Comparison of ENCODE assay signal across 2 cellular contexts in genomic region chr6:109483744-109484075, GRCh38.
TF ChIP-seq lines count a peak whose summit lies in the region.

No MANE protein-coding gene starts in this region.

TF ChIP-seq in IMR-90, 13 proteins besides CTCF, POLR2A, EP300 and RAD21 (continued from another document):
- TF ChIP-seq MAZ (IDR thresholded peaks at IDR 0.05; ENCODE audit: borderline replicate concordance, low read depth, low read length), result no peak
- no peak for TF ChIP-seq RFX5 (IDR thresholded peaks at IDR 0.05; ENCODE audit: low read depth, low read length)
- no peak for TF ChIP-seq CEBPB (IDR thresholded peaks at IDR 0.05; ENCODE audit: low read depth, low read length)
- no peak for TF ChIP-seq USF2 (IDR thresholded peaks at IDR 0.05; ENCODE audit: low read depth, low read length)
- TF ChIP-seq CHD1 (IDR thresholded peaks at IDR 0.05; ENCODE audit: low read depth, low read length), result no peak
- no peak for TF ChIP-seq FOS (IDR thresholded peaks at IDR 0.05; ENCODE audit: low read depth, low read length)
- no peak for TF ChIP-seq BHLHE40 (IDR thresholded peaks at IDR 0.05; ENCODE audit: low read depth, low read length)
- TF ChIP-seq SMC3 (IDR thresholded peaks at IDR 0.05; ENCODE audit: low read depth, low read length), result no peak
- no peak for TF ChIP-seq MAFK (IDR thresholded peaks at IDR 0.05; ENCODE audit: low read depth, low read length)
- no peak for TF ChIP-seq RCOR1 (IDR thresholded peaks at IDR 0.05; ENCODE audit: insufficient replicate concordance, low read length)
- TF ChIP-seq NFE2L2 (IDR thresholded peaks at IDR 0.05; ENCODE audit: low read depth, low read length), result no peak

TF ChIP-seq in HEK293T, 16 proteins besides CTCF, POLR2A, EP300 and RAD21 (continued from another document):
- TF ChIP-seq, protein P1, sequence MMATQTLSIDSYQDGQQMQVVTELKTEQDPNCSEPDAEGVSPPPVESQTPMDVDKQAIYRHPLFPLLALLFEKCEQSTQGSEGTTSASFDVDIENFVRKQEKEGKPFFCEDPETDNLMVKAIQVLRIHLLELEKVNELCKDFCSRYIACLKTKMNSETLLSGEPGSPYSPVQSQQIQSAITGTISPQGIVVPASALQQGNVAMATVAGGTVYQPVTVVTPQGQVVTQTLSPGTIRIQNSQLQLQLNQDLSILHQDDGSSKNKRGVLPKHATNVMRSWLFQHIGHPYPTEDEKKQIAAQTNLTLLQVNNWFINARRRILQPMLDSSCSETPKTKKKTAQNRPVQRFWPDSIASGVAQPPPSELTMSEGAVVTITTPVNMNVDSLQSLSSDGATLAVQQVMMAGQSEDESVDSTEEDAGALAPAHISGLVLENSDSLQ (IDR thresholded peaks at IDR 0.05), result no peak
- no peak for TF ChIP-seq FOXK2 (IDR thresholded peaks at IDR 0.05)
- TF ChIP-seq ZNF384 (IDR thresholded peaks at IDR 0.05), result no peak
- no peak for TF ChIP-seq CTBP1 (IDR thresholded peaks at IDR 0.05; ENCODE audit: borderline replicate concordance)
- no peak for TF ChIP-seq SUZ12 (IDR thresholded peaks at IDR 0.05)
- TF ChIP-seq NFRKB (IDR thresholded peaks at IDR 0.05), result no peak
TF ChIP-seq in HEK293T: peak in this region for 0.
